Comparison of ENCODE assay signal across 8 cellular contexts in genomic region chr11:130448416-130449068, GRCh38. TPM values are rescaled to one million over a fixed set of nuclear protein-coding genes. Genes with fewer than 3 reads are reported as not detected.
A peak's percentile ranks its signal among the peaks of the same experiment; 100 is the strongest.
DNase-seq lines count a peak whose midpoint lies in the region; ATAC-seq and TF ChIP-seq lines count a peak whose summit lies in the region.

ADAMTS15 (plus strand) TSS chr11:130448645; CDS start chr11:130448974, 329 bp downstream.

- H3K4me1 Mint-ChIP-seq in stimulated activated naive CD8-positive, alpha-beta T cell treated with anti-CD3 and anti-CD28 coated beads, Interleukin-15, Interleukin-2, amounts not matched to agents 100 ng/mL and 50 ng/mL, for 24 hours (ENCODE audit: low read depth) = peaks cover 9% of the 10 kb centered on the region

- H3K9me3 ChIP-seq in SK-N-MC (ENCODE audit: low read depth, low read length) (no peaks in the 10 kb centered on the region), lower lobe of right lung (no peaks in the 10 kb centered on the region)
- H3K9me3 ChIP-seq in effector memory CD4-positive, alpha-beta T cell (ENCODE audit: control insufficient read depth, low read length) = no peaks in the 10 kb centered on the region

- no peak within 1 kb of the TSS for H3K27ac Mint-ChIP-seq in stimulated activated naive CD8-positive, alpha-beta T cell treated with anti-CD3 and anti-CD28 coated beads, Interleukin-15, Interleukin-2, amounts not matched to agents 100 ng/mL and 50 ng/mL, for 24 hours

- no peak within 1 kb of the TSS for H3K9ac ChIP-seq in SK-N-MC (ENCODE audit: insufficient read length)

- ATAC-seq in lower lobe of right lung (peak; percentile 93 to 95), HG03135 (IDR thresholded peaks at IDR 0.05; ENCODE audit: unreplicated experiment) (no peak), HG03565 (IDR thresholded peaks at IDR 0.05; ENCODE audit: unreplicated experiment) (no peak)

- no peak; the same call in 1 of the 2 replicates for TF ChIP-seq EP300 in Ishikawa (IDR thresholded peaks at IDR 0.05; ENCODE audit: borderline replicate concordance)

- intact Hi-C loops in lower lobe of right lung (cut with DNase I) = no loop called here

- TF ChIP-seq CTCF in lower lobe of right lung (IDR thresholded peaks at IDR 0.05) = no peak

- H3K9me3 Mint-ChIP-seq in stimulated activated naive CD8-positive, alpha-beta T cell treated with anti-CD3 and anti-CD28 coated beads, Interleukin-15, Interleukin-2, amounts not matched to agents 100 ng/mL and 50 ng/mL, for 24 hours = no peaks in the 10 kb centered on the region

- H3K27ac ChIP-seq in SK-N-MC = no peak within 1 kb of the TSS
- H3K27ac ChIP-seq in effector memory CD4-positive, alpha-beta T cell (ENCODE audit: insufficient read depth, low read length, poor library complexity, severe bottlenecking) = no peak within 1 kb of the TSS
- peak within 1 kb of the TSS; percentile 74 for H3K27ac ChIP-seq in lower lobe of right lung

- H3K4me3 Mint-ChIP-seq in stimulated activated naive CD8-positive, alpha-beta T cell treated with anti-CD3 and anti-CD28 coated beads, Interleukin-15, Interleukin-2, amounts not matched to agents 100 ng/mL and 50 ng/mL, for 24 hours = peak within 1 kb of the TSS; percentile 45

- H3K36me3 Mint-ChIP-seq in stimulated activated naive CD8-positive, alpha-beta T cell treated with anti-CD3 and anti-CD28 coated beads, Interleukin-15, Interleukin-2, amounts not matched to agents 100 ng/mL and 50 ng/mL, for 24 hours (ENCODE audit: low read depth) = no peaks in the 10 kb centered on the region

- peaks cover 42% of the 10 kb centered on the region for H3K27me3 Mint-ChIP-seq in stimulated activated naive CD8-positive, alpha-beta T cell treated with anti-CD3 and anti-CD28 coated beads, Interleukin-15, Interleukin-2, amounts not matched to agents 100 ng/mL and 50 ng/mL, for 24 hours

- DNase-seq in ELF-1 (ENCODE audit: low read depth, low spot score) (peak; percentile 94), SK-N-MC (ENCODE audit: low read depth, low spot score) (peak; percentile 18), lower lobe of right lung (peak; percentile 89)
- DNase-seq in effector memory CD4-positive, alpha-beta T cell = no peak

- peaks cover 4% of the 10 kb centered on the region for H3K27me3 ChIP-seq in effector memory CD4-positive, alpha-beta T cell (replicated peaks; ENCODE audit: control insufficient read depth, insufficient read depth, low read length, poor library complexity, severe bottlenecking)
- peaks cover 25% of the 10 kb centered on the region for H3K27me3 ChIP-seq in lower lobe of right lung (ENCODE audit: low read depth)

- no peak for TF ChIP-seq RAD21 in Ishikawa (IDR thresholded peaks at IDR 0.05; ENCODE audit: low read depth)

- peak within 1 kb of the TSS; percentile 76 for H3K4me3 ChIP-seq in SK-N-MC
- peak within 1 kb of the TSS; percentile 25 for H3K4me3 ChIP-seq in effector memory CD4-positive, alpha-beta T cell (ENCODE audit: insufficient read depth, low read depth, low read length, poor library complexity, severe bottlenecking)
- H3K4me3 ChIP-seq in lower lobe of right lung = peak within 1 kb of the TSS; percentile 65

- H3K36me3 ChIP-seq in SK-N-MC (ENCODE audit: insufficient read depth, low read length) (no peaks in the 10 kb centered on the region), lower lobe of right lung (no peaks in the 10 kb centered on the region)
- H3K36me3 ChIP-seq in effector memory CD4-positive, alpha-beta T cell (ENCODE audit: control insufficient read depth, insufficient read depth, low read length) = no peaks in the 10 kb centered on the region

- H3K4me1 ChIP-seq in effector memory CD4-positive, alpha-beta T cell (ENCODE audit: control insufficient read depth, insufficient read depth, low read length, poor library complexity, severe bottlenecking) = peaks cover 5% of the 10 kb centered on the region
- H3K4me1 ChIP-seq in lower lobe of right lung = peaks cover 25% of the 10 kb centered on the region

TF ChIP-seq in Ishikawa, 13 proteins besides CTCF, POLR2A, EP300 and RAD21:
- TF ChIP-seq TAF1 (IDR thresholded peaks at IDR 0.05; ENCODE audit: low read depth) = peak; percentile 56
- no peak for TF ChIP-seq REST (IDR thresholded peaks at IDR 0.05; ENCODE audit: low read depth)
- peak; percentile 28 for TF ChIP-seq EGR1 (IDR thresholded peaks at IDR 0.05)
- 0 out of 2 replicates have a peak, but pooled peaks have one; percentile 66 for TF ChIP-seq YY1 (IDR thresholded peaks at IDR 0.05; ENCODE audit: low read depth)
- peak; percentile 30; the same call in 1 of the 2 replicates for TF ChIP-seq TEAD4 (IDR thresholded peaks at IDR 0.05)
- no peak for TF ChIP-seq CEBPB (IDR thresholded peaks at IDR 0.05)
- TF ChIP-seq FOXM1 (IDR thresholded peaks at IDR 0.05; ENCODE audit: borderline replicate concordance, low read depth) = no peak
- TF ChIP-seq NFIC (IDR thresholded peaks at IDR 0.05) = peak; percentile 52; the same call in 1 of the 2 replicates
- TF ChIP-seq, protein P1, sequence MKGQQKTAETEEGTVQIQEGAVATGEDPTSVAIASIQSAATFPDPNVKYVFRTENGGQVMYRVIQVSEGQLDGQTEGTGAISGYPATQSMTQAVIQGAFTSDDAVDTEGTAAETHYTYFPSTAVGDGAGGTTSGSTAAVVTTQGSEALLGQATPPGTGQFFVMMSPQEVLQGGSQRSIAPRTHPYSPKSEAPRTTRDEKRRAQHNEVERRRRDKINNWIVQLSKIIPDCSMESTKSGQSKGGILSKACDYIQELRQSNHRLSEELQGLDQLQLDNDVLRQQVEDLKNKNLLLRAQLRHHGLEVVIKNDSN (IDR thresholded peaks at IDR 0.05) = 0 out of 2 replicates have a peak, but pooled peaks have one; percentile 6
- TF ChIP-seq ZBTB7A (IDR thresholded peaks at IDR 0.05; ENCODE audit: low read depth) = peak; percentile 90
- TF ChIP-seq CREB1 (IDR thresholded peaks at IDR 0.05; ENCODE audit: low read depth) = no peak
- peak; percentile 71; the same call in 1 of the 2 replicates for TF ChIP-seq TCF12 (IDR thresholded peaks at IDR 0.05; ENCODE audit: low read depth)
- TF ChIP-seq, protein P2, sequence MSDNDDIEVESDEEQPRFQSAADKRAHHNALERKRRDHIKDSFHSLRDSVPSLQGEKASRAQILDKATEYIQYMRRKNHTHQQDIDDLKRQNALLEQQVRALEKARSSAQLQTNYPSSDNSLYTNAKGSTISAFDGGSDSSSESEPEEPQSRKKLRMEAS (IDR thresholded peaks at IDR 0.05) = peak; percentile 67

RNA-seq across cellular contexts. Expression of gene ADAMTS15, which starts in this region (rescaled TPM):
- 8.4 TPM for total RNA-seq in lower lobe of right lung

Comparison
In these comparisons a context has a peak if more than half of its experiments do, and no peak if none do; other contexts are left out.
1. DNase-seq: peak in ELF-1 (single experiment), SK-N-MC (single experiment) and lower lobe of right lung (single experiment); none in effector memory CD4-positive, alpha-beta T cell (0 of 3).
2. H3K4me3 ChIP-seq: peak in every context shown above with its lines; median percentile 76 in SK-N-MC; 65 in lower lobe of right lung; 25 in effector memory CD4-positive, alpha-beta T cell.
3. ATAC-seq: peak in lower lobe of right lung (2 of 2); none in HG03135 (single experiment) and HG03565 (single experiment).